In genomic region chr5:154190652-154191304, GRCh38 we compare ENCODE assay signal across 1 cellular context.
TF ChIP-seq lines count a peak whose summit lies in the region.

Gene GALNT10 (plus strand): TSS chr5:154190733. CDS start chr5:154190867, 134 bp downstream.

TF ChIP-seq in HEK293, 187 proteins besides CTCF, POLR2A, EP300 and RAD21 (continued from another document):
- TF ChIP-seq PBX3 (CRISPR knock-in tag; IDR thresholded peaks at IDR 0.05) (0 out of 2 replicates have a peak, but pooled peaks have one; percentile 22), ZNF777 (tag by site-specific recombination; IDR thresholded peaks at IDR 0.05; ENCODE audit: borderline replicate concordance) (peak; percentile 31; the same call in 1 of the 2 replicates), ZNF561 (tag by site-specific recombination; IDR thresholded peaks at IDR 0.05; ENCODE audit: borderline replicate concordance) (peak; percentile 17; the same call in 1 of the 2 replicates), ZNF26 (tag by site-specific recombination; IDR thresholded peaks at IDR 0.05) (no peak), ZNF341 (tag by site-specific recombination; IDR thresholded peaks at IDR 0.05; ENCODE audit: low read depth) (no peak), KLF8 (tag by site-specific recombination; IDR thresholded peaks at IDR 0.05) (peak; percentile 25; the same call in 1 of the 2 replicates), ZNF121 (tag by site-specific recombination; IDR thresholded peaks at IDR 0.05) (peak; percentile 63), ZBTB1 (tag by site-specific recombination; IDR thresholded peaks at IDR 0.05) (no peak), TRIM28 (IDR thresholded peaks at IDR 0.05; ENCODE audit: borderline replicate concordance, low read length) (no peak), GLIS2 (tag by site-specific recombination; IDR thresholded peaks at IDR 0.05) (no peak), ZNF670 (tag by site-specific recombination; IDR thresholded peaks at IDR 0.05; ENCODE audit: low read depth) (no peak), ZNF398 (tag by site-specific recombination; IDR thresholded peaks at IDR 0.05) (peak; percentile 24; the same call in 1 of the 2 replicates), ZNF660 (tag by site-specific recombination; IDR thresholded peaks at IDR 0.05) (no peak), ZNF155 (tag by site-specific recombination; IDR thresholded peaks at IDR 0.05) (no peak), KLF16 (tag by site-specific recombination; IDR thresholded peaks at IDR 0.05) (no peak), ZNF10 (tag by site-specific recombination; IDR thresholded peaks at IDR 0.05) (no peak), ZBTB8A (tag by site-specific recombination; IDR thresholded peaks at IDR 0.05) (peak; percentile 53), ZNF664 (tag by site-specific recombination; IDR thresholded peaks at IDR 0.05) (no peak), ZNF843 (tag by site-specific recombination; IDR thresholded peaks at IDR 0.05) (no peak), MYNN (tag by site-specific recombination; IDR thresholded peaks at IDR 0.05; ENCODE audit: borderline replicate concordance) (peak; percentile 41; the same call in 1 of the 2 replicates), ZNF529 (tag by site-specific recombination; IDR thresholded peaks at IDR 0.05; ENCODE audit: insufficient replicate concordance) (no peak), ZNF248 (tag by site-specific recombination; IDR thresholded peaks at IDR 0.05) (no peak), ZNF677 (tag by site-specific recombination; IDR thresholded peaks at IDR 0.05) (no peak), ZNF239 (tag by site-specific recombination; IDR thresholded peaks at IDR 0.05) (no peak), ZNF311 (tag by site-specific recombination; IDR thresholded peaks at IDR 0.05; ENCODE audit: borderline replicate concordance) (no peak), ZNF202 (tag by site-specific recombination; IDR thresholded peaks at IDR 0.05; ENCODE audit: borderline replicate concordance) (no peak), ZFP69B (tag by site-specific recombination; IDR thresholded peaks at IDR 0.05) (0 out of 2 replicates have a peak, but pooled peaks have one; percentile 16)
- TF ChIP-seq, protein P1, sequence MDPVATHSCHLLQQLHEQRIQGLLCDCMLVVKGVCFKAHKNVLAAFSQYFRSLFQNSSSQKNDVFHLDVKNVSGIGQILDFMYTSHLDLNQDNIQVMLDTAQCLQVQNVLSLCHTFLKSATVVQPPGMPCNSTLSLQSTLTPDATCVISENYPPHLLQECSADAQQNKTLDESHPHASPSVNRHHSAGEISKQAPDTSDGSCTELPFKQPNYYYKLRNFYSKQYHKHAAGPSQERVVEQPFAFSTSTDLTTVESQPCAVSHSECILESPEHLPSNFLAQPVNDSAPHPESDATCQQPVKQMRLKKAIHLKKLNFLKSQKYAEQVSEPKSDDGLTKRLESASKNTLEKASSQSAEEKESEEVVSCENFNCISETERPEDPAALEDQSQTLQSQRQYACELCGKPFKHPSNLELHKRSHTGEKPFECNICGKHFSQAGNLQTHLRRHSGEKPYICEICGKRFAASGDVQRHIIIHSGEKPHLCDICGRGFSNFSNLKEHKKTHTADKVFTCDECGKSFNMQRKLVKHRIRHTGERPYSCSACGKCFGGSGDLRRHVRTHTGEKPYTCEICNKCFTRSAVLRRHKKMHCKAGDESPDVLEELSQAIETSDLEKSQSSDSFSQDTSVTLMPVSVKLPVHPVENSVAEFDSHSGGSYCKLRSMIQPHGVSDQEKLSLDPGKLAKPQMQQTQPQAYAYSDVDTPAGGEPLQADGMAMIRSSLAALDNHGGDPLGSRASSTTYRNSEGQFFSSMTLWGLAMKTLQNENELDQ (tag by site-specific recombination; IDR thresholded peaks at IDR 0.05; ENCODE audit: low read depth): no peak
- TF ChIP-seq, protein P2, sequence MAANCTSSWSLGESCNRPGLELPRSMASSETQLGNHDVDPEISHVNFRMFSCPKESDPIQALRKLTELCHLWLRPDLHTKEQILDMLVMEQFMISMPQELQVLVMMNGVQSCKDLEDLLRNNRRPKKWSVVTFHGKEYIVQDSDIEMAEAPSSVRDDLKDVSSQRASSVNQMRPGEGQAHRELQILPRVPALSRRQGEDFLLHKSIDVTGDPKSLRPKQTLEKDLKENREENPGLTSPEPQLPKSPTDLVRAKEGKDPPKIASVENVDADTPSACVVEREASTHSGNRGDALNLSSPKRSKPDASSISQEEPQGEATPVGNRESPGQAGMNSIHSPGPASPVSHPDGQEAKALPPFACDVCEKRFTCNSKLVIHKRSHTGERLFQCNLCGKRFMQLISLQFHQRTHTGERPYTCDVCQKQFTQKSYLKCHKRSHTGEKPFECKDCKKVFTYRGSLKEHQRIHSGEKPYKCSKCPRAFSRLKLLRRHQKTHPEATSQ (tag by site-specific recombination; IDR thresholded peaks at IDR 0.05): peak; percentile 63; the same call in 1 of the 2 replicates
